ENCODE assay signal across 13 cellular contexts in the genomic region with DNA sequence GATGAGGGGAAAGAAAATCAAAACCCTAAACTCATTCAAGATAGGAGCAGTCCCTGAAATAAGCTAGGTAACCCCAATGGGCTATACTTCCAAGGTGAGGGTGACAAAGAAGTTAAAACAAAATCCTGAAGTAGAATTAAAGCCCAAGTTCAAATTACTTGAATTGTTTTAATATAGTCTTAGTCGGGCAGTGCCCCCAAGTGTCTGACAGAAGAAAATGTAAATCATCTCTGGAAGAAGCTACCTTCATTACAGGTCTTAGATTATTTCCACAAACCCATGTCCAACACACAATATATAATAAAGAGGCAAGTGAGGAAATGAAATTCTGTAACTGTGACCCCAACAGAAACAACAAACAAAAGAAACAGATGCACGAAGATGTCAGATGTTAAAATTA. TPM values are rescaled to one million over a fixed set of nuclear protein-coding genes. Genes with fewer than 3 reads are reported as not detected.
DNase-seq lines count a peak whose midpoint lies in the region; ATAC-seq, FAIRE-seq and TF ChIP-seq lines count a peak whose summit lies in the region.
"Had no signal": no experiment of that assay in that cellular context is flagged by ENCODE, and none has a peak within 500 bp of the region (broad histone marks: within the 10 kb centered on the region; RNA-seq: fewer than 3 reads in every experiment).

No MANE protein-coding gene starts in this region.

- H3F3A ChIP-seq in PC-3 (ENCODE audit: low read length, unreplicated experiment), result no peaks in the 10 kb centered on the region

- H3K4me1 Mint-ChIP-seq in MCF 10A (ENCODE audit: insufficient read depth, unreplicated experiment), result no peaks in the 10 kb centered on the region

- H3K27ac ChIP-seq in breast epithelium (no peak overlapping the region), PC-3 (ENCODE audit: low read length) (no peak overlapping the region), endothelial cell of umbilical vein (ENCODE audit: insufficient read depth, low read depth, low read length) (no peak overlapping the region), right lobe of liver (no peak overlapping the region)
- H3K27ac ChIP-seq: sigmoid colon had no signal

- H3K27ac Mint-ChIP-seq in MCF 10A (ENCODE audit: low read depth, unreplicated experiment), result no peak overlapping the region

- H3K9me3 ChIP-seq in breast epithelium, result peaks cover 14 to 17% of the 10 kb centered on the region in 2 donors
- no peaks in the 10 kb centered on the region for H3K9me3 ChIP-seq in PC-3 (ENCODE audit: low read length)
- H3K9me3 ChIP-seq in endothelial cell of umbilical vein (replicated peaks; ENCODE audit: control insufficient read depth, insufficient read depth, low read length), result no peaks in the 10 kb centered on the region
- H3K9me3 ChIP-seq in right lobe of liver, result no peaks in the 10 kb centered on the region

- intact Hi-C loops in MCF 10A (cut with micrococcal nuclease), result no loop called here
- intact Hi-C loops in breast epithelium (cut with DNase I; ENCODE audit: low total_unique reads), result loop anchor here (1.0 kb wide), 1 partner anchor 10 kb away; no protein-coding TSS in a partner anchor
- intact Hi-C loops in PC-3 (cut with micrococcal nuclease), result loop anchor here (1.0 to 2.0 kb wide), 2 partner anchors 88 to 383 kb away; no protein-coding TSS in a partner anchor
- intact Hi-C loops in endothelial cell of umbilical vein (cut with micrococcal nuclease), result no loop called here
- intact Hi-C loops in right lobe of liver (cut with DNase I), result no loop called here

- TF ChIP-seq POLR2A in breast epithelium (IDR thresholded peaks at IDR 0.05), result no peak
- TF ChIP-seq POLR2A in endothelial cell of umbilical vein (IDR thresholded peaks at IDR 0.05; ENCODE audit: low read depth, low read length), result no peak
- TF ChIP-seq POLR2A in right lobe of liver (IDR thresholded peaks at IDR 0.05), result no peak

- H3K4me3 Mint-ChIP-seq in MCF 10A (ENCODE audit: unreplicated experiment), result no peak overlapping the region

- no peak for ATAC-seq in PC-3
- ATAC-seq in right lobe of liver, result no peak

- dilution Hi-C loops in endothelial cell of umbilical vein (cut with MboI; ENCODE audit: extremely low pct_ligation_motif_present, low sequenced_read_pairs), result no loop called here

- H2AFZ ChIP-seq in PC-3 (ENCODE audit: low read length) (no peak overlapping the region), endothelial cell of umbilical vein (ENCODE audit: low read depth, low read length) (no peak overlapping the region)

- no peaks in the 10 kb centered on the region for H3K36me3 ChIP-seq in breast epithelium
- H3K36me3 ChIP-seq in PC-3 (ENCODE audit: low read depth, low read length), result no peaks in the 10 kb centered on the region
- no peaks in the 10 kb centered on the region for H3K36me3 ChIP-seq in endothelial cell of umbilical vein (ENCODE audit: control insufficient read depth in 2 of 2, extremely low read depth in 1 of 2, insufficient read depth in 2 of 2, low read length in 2 of 2)
- H3K36me3 ChIP-seq in right lobe of liver, result no peaks in the 10 kb centered on the region
- H3K36me3 ChIP-seq: sigmoid colon had no signal

- WGBS in right lobe of liver (ENCODE audit: insufficient coverage, low coverage, low lambda C conversion rate, missing lambda C conversion rate), result 36% methylated on average over 2 of the region's 2 CpGs

- H3K27me3 Mint-ChIP-seq in MCF 10A (ENCODE audit: insufficient read depth, unreplicated experiment), result no peaks in the 10 kb centered on the region

- H3K9ac ChIP-seq in PC-3 (ENCODE audit: low read length), result no peak overlapping the region
- no peak overlapping the region for H3K9ac ChIP-seq in endothelial cell of umbilical vein (replicated peaks; ENCODE audit: extremely low read depth, insufficient read depth, low read length)

- H3K9me2 ChIP-seq in PC-3 (replicated peaks; ENCODE audit: low read length), result no peaks in the 10 kb centered on the region

- CTCF ChIA-PET in MCF 10A (lab: Yijun Ruan, JAX) (interaction anchor here (0.6 to 1.9 kb wide), 17 partner anchors 18 to 383 kb away, joined by 3 to 8 read pairs (median 4); no protein-coding TSS in a partner anchor), PC-3 (lab: Charles Lee) (interaction anchor here (0.5 to 1.8 kb wide), 3 partner anchors 40 to 259 kb away, joined by 4 to 5 read pairs (median 4); no protein-coding TSS in a partner anchor), endothelial cell of umbilical vein (lab: Charles Lee) (interaction anchor here (0.6 to 1.4 kb wide), 18 partner anchors 12 to 482 kb away, joined by 3 to 6 read pairs (median 3); no protein-coding TSS in a partner anchor)

- no peaks in the 10 kb centered on the region for H3K9me1 ChIP-seq in endothelial cell of umbilical vein (replicated peaks; ENCODE audit: control insufficient read depth, extremely low read depth, insufficient read depth, low read length)

- BruUV-seq in MCF 10A (replicated peaks; lab: Mats Ljungman, UMichigan), result no TSS peak
- no TSS peak for BruUV-seq in PC-3 (replicated peaks; lab: Mats Ljungman, UMichigan)
- no TSS peak for BruUV-seq in endothelial cell of umbilical vein (replicated peaks; lab: Mats Ljungman, UMichigan)

- H3K9me3 Mint-ChIP-seq in MCF 10A (ENCODE audit: unreplicated experiment), result no peaks in the 10 kb centered on the region

- H3K27me3 ChIP-seq in breast epithelium (no peaks in the 10 kb centered on the region), PC-3 (ENCODE audit: low read length) (no peaks in the 10 kb centered on the region), endothelial cell of umbilical vein (ENCODE audit: control insufficient read depth in 2 of 2, insufficient read depth in 2 of 2, low read length in 2 of 2) (no peaks in the 10 kb centered on the region), right lobe of liver (no peaks in the 10 kb centered on the region)
- H3K27me3 ChIP-seq: sigmoid colon had no signal

- no peak for FAIRE-seq in endothelial cell of umbilical vein (lab: Jason Lieb, UNC)
- FAIRE-seq: endometrium had no signal

- H3K4me2 ChIP-seq in PC-3 (ENCODE audit: low read length), result no peak overlapping the region
- no peak overlapping the region for H3K4me2 ChIP-seq in endothelial cell of umbilical vein (ENCODE audit: insufficient read depth, low read length)

- H3K79me2 ChIP-seq in PC-3 (ENCODE audit: low read length) (no peaks in the 10 kb centered on the region), endothelial cell of umbilical vein (ENCODE audit: control insufficient read depth, insufficient read depth, low read length) (no peaks in the 10 kb centered on the region)

- H3K36me3 Mint-ChIP-seq in MCF 10A (ENCODE audit: insufficient read depth, unreplicated experiment), result no peaks in the 10 kb centered on the region

- peak; percentile 31 for TF ChIP-seq CTCF in MCF 10A (IDR thresholded peaks at IDR 0.05; ENCODE audit: unreplicated experiment)
- TF ChIP-seq CTCF in breast epithelium (IDR thresholded peaks at IDR 0.05), result no peak
- TF ChIP-seq CTCF in PC-3 (conservative IDR thresholded peaks at IDR 0.05; ENCODE audit: low read depth, low read length), result peak; percentile 59
- TF ChIP-seq CTCF in endothelial cell of umbilical vein (IDR thresholded peaks at IDR 0.05; ENCODE audit: extremely low read depth in 1 of 2, insufficient read depth in 1 of 2, low read depth in 1 of 2, low read length in 2 of 2), result no peak
- no peak for TF ChIP-seq CTCF in right lobe of liver (IDR thresholded peaks at IDR 0.05)

- H3K4me3 ChIP-seq in breast epithelium (no peak overlapping the region), PC-3 (ENCODE audit: low read length) (no peak overlapping the region), endothelial cell of umbilical vein (replicated peaks in 1 of 3; ENCODE audit: insufficient read depth in 1 of 3, low read depth in 1 of 3, low read length in 3 of 3) (no peak overlapping the region), right lobe of liver (no peak overlapping the region)
- H3K4me3 ChIP-seq: sigmoid colon had no signal

- DNase-seq in MCF 10A (ENCODE audit: unreplicated experiment) (peak; percentile 31), breast epithelium (ENCODE audit: low spot score in 2 of 2) (no peak), PC-3 (peak; percentile 22), endothelial cell of umbilical vein (ENCODE audit: low read depth, low spot score) (peak; percentile 10), NCI-H1105 treated with DMSO at 0.1 percent for 48 hours (lab: John Stamatoyannopoulos, UW) (no peak), KG1 (lab: John Stamatoyannopoulos, UW) (no peak), right lobe of liver (no peak)
- DNase-seq in activated CD4-positive, alpha-beta T cell treated with anti-CD3 and anti-CD28 coated beads, Interleukin-2, amount 50 U/mL, for 48 hours, result no peak
- DNase-seq: activated T-cell treated with anti-CD3 and anti-CD28 coated beads, Interleukin-2, amount 50 U/mL, for 1 hour; anterior cingulate cortex; RPMI8226; sigmoid colon had no signal

- POLR2A ChIA-PET in MCF 10A (lab: Yijun Ruan, JAX), result no interaction called here
- POLR2A ChIA-PET in PC-3 (lab: Charles Lee; ENCODE audit: unreplicated experiment), result no interaction called here
- POLR2A ChIA-PET in endothelial cell of umbilical vein (lab: Charles Lee), result no interaction called here

- H4K20me1 ChIP-seq in PC-3 (ENCODE audit: low read length) (no peaks in the 10 kb centered on the region), endothelial cell of umbilical vein (replicated peaks; ENCODE audit: control insufficient read depth, extremely low read depth, insufficient read depth, low read length) (no peaks in the 10 kb centered on the region)

- H3K4me1 ChIP-seq in breast epithelium (no peaks in the 10 kb centered on the region), PC-3 (ENCODE audit: insufficient read depth, low read length) (no peaks in the 10 kb centered on the region), endothelial cell of umbilical vein (ENCODE audit: control insufficient read depth, extremely low read depth, insufficient read depth, low read length) (no peaks in the 10 kb centered on the region), right lobe of liver (no peaks in the 10 kb centered on the region)
- H3K4me1 ChIP-seq: sigmoid colon had no signal

TF ChIP-seq in endothelial cell of umbilical vein, 7 proteins besides CTCF, POLR2A, EP300 and RAD21 (continues in another document):
- no peak for TF ChIP-seq POLR2AphosphoS5 (IDR thresholded peaks at IDR 0.05; ENCODE audit: insufficient read depth, low read depth, low read length)
- TF ChIP-seq GATA2 (IDR thresholded peaks at IDR 0.05; ENCODE audit: insufficient read depth, insufficient read length, low read depth, low read length), result no peak

RNA-seq across cellular contexts. Expression of a gene that starts 36.8 kb away (rescaled TPM):
- 5.2 and 11.7 TPM in 2 replicates for total RNA-seq in MCF 10A (2022)
- 10 to 100 TPM in 1 of 3 donors, 1 to 10 TPM in 2; 7.4 to 16.7 (median 9.7) TPM for total RNA-seq in breast epithelium
- total RNA-seq in PC-3 (2014; rRNA removed), result 3.0 and 3.1 TPM in 2 replicates
- total RNA-seq in endothelial cell of umbilical vein, result 77.1 and 86.1 TPM in 2 replicates
- 17.0 and 26.5 TPM in 2 replicates for polyA plus RNA-seq in endothelial cell of umbilical vein
- polyA plus RNA-seq in endothelial cell of umbilical vein (2011; cell fraction: cytosol; rRNA removed), result 25.9 and 27.1 TPM in 2 replicates
- polyA plus RNA-seq in endothelial cell of umbilical vein (2011; cell fraction: nucleus; rRNA removed), result 70.4 and 91.2 TPM in 2 replicates
- polyA plus RNA-seq in endothelial cell of umbilical vein (2012), result 42.5 and 44.9 TPM in 2 replicates
- 63.5 and 70.3 TPM in 2 replicates for polyA minus RNA-seq in endothelial cell of umbilical vein
- 1.1 TPM for polyA minus RNA-seq in endothelial cell of umbilical vein (2011; cell fraction: cytosol; rRNA and poly(A)+ RNA removed)
- 98.3 and 114 TPM in 2 replicates for polyA minus RNA-seq in endothelial cell of umbilical vein (2011; cell fraction: nucleus; rRNA and poly(A)+ RNA removed)
- 10 to 100 TPM in 1 of 6 experiments, 1 to 10 TPM in 5; 3.0 to 13.2 (median 7.2) TPM for total RNA-seq in right lobe of liver

Comparison
In these comparisons a context has a peak if more than half of its experiments do, and no peak if none do; other contexts are left out.
1. DNase-seq: peak in MCF 10A (single experiment), PC-3 (single experiment) and endothelial cell of umbilical vein (single experiment); none in breast epithelium (0 of 2), NCI-H1105 treated with DMSO at 0.1 percent for 48 hours (single experiment), activated CD4-positive, alpha-beta T cell treated with anti-CD3 and anti-CD28 coated beads, Interleukin-2, amount 50 U/mL, for 48 hours (0 of 2), KG1 (single experiment) and right lobe of liver (0 of 3).
2. CTCF ChIP-seq: peak in MCF 10A (single experiment) and PC-3 (single experiment); none in breast epithelium (0 of 3), endothelial cell of umbilical vein (0 of 2) and right lobe of liver (0 of 4).
3. intact Hi-C loops: an anchor here in breast epithelium (1.0 kb wide) and PC-3 (1.0 to 2.0 kb wide); none called in MCF 10A, endothelial cell of umbilical vein and right lobe of liver.